8 cellular contexts compared by ENCODE assay signal in the genomic region with DNA sequence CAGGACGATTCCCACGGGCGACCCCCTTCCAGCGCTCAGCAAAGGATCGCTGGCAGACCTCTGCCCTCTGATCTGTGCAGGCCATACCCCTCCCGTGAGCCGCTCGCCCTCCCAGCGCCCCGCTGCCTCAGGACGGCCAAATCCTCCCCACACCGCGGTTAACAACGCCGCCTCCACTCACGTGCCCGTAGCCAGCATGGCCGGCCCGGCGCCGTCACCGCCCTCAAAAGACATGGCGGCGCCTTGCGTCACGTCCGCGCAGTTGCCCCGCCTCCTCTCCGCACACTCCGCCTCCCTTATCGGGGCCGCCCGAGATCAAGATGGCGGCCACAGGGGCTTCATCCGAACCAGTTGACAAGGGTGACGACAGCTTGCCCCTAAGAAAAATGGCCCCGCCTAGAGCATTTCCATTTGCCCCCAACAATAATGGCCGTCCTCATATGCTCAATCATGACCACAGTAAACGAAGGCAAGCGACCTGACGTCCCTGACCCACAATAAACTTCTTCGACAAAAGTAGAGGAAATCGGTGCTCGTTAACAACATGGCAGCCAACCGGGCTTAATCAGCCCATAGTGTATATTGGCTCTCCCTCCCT. TPM values are rescaled to one million over a fixed set of nuclear protein-coding genes. Genes with fewer than 3 reads are reported as not detected.
A peak's percentile ranks its signal among the peaks of the same experiment; 100 is the strongest.
DNase-seq lines count a peak whose midpoint lies in the region; ATAC-seq, FAIRE-seq and TF ChIP-seq lines count a peak whose summit lies in the region.

No MANE protein-coding gene starts in this region.

- H3K79me2 ChIP-seq in astrocyte (ENCODE audit: insufficient read depth, low read length): peaks cover 51% of the 10 kb centered on the region
- H3K79me2 ChIP-seq in hepatocyte: peaks cover 41% of the 10 kb centered on the region

- no peaks in the 10 kb centered on the region for H3K36me3 ChIP-seq in astrocyte (ENCODE audit: insufficient read depth, low read length)
- H3K36me3 ChIP-seq in hepatocyte (replicated peaks; ENCODE audit: insufficient read depth, low read depth): no peaks in the 10 kb centered on the region

- peak overlapping the region; percentile 95 for H2AFZ ChIP-seq in astrocyte (ENCODE audit: low read depth, low read length)
- H2AFZ ChIP-seq in hepatocyte: peak overlapping the region; percentile 57

- H3K4me3 Mint-ChIP-seq in T-helper 2 cell treated with Interferon-gamma antibody and Interleukin-4, amounts not matched to agents 5 μg/mL and 100 μg/mL, for 36 hours: no peak overlapping the region
- no peak overlapping the region for H3K4me3 Mint-ChIP-seq in astrocyte (ENCODE audit: unreplicated experiment)

- no peak for TF ChIP-seq CTCF in astrocyte (IDR thresholded peaks at IDR 0.05; ENCODE audit: insufficient read depth, low read depth, low read length)
- no peak for TF ChIP-seq CTCF in hepatocyte (IDR thresholded peaks at IDR 0.05; ENCODE audit: poor library complexity)
- no peak for TF ChIP-seq CTCF in retinal pigment epithelial cell (conservative IDR thresholded peaks at IDR 0.05; ENCODE audit: low read depth, low read length)

- H3K4me1 ChIP-seq in astrocyte (ENCODE audit: insufficient read depth, low read length): peaks cover 20% of the 10 kb centered on the region
- H3K4me1 ChIP-seq in hepatocyte (ENCODE audit: insufficient read depth): peaks cover 10% of the 10 kb centered on the region

- H3K4me3 ChIP-seq in astrocyte (ENCODE audit: insufficient read depth, low read depth, low read length): peak overlapping the region; percentile 88
- H3K4me3 ChIP-seq in hepatocyte: peak overlapping the region; percentile 69
- peak overlapping the region; percentile 99 for H3K4me3 ChIP-seq in retinal pigment epithelial cell (ENCODE audit: low read length)

- H3K27me3 Mint-ChIP-seq in T-helper 2 cell treated with Interferon-gamma antibody and Interleukin-4, amounts not matched to agents 5 μg/mL and 100 μg/mL, for 36 hours (ENCODE audit: low read depth): no peaks in the 10 kb centered on the region
- H3K27me3 Mint-ChIP-seq in astrocyte (ENCODE audit: low read depth, unreplicated experiment): no peaks in the 10 kb centered on the region

- H3K4me1 Mint-ChIP-seq in T-helper 2 cell treated with Interferon-gamma antibody and Interleukin-4, amounts not matched to agents 5 μg/mL and 100 μg/mL, for 36 hours (ENCODE audit: low read depth): peaks cover 21% of the 10 kb centered on the region
- H3K4me1 Mint-ChIP-seq in astrocyte (ENCODE audit: low read depth, unreplicated experiment): peaks cover 3% of the 10 kb centered on the region

- H3K9me3 ChIP-seq in astrocyte (ENCODE audit: insufficient read depth, low read depth, low read length): no peaks in the 10 kb centered on the region
- H3K9me3 ChIP-seq in hepatocyte (ENCODE audit: low read depth): no peaks in the 10 kb centered on the region

- H3K9ac ChIP-seq in astrocyte (ENCODE audit: low read length): peak overlapping the region; percentile 99

- H4K20me1 ChIP-seq in astrocyte (ENCODE audit: insufficient read depth, low read length) (peaks cover 5% of the 10 kb centered on the region), hepatocyte (ENCODE audit: insufficient read depth, poor library complexity, severe bottlenecking) (no peaks in the 10 kb centered on the region)

- ATAC-seq in GM18499 (IDR thresholded peaks at IDR 0.05; ENCODE audit: insufficient read depth, unreplicated experiment): peak; percentile 34
- peak; percentile 45 for ATAC-seq in HG02938 (IDR thresholded peaks at IDR 0.05; ENCODE audit: unreplicated experiment)

- H3K4me2 ChIP-seq in astrocyte (ENCODE audit: low read length) (peak overlapping the region; percentile 93), hepatocyte (peak overlapping the region; percentile 90)

- FAIRE-seq in astrocyte (lab: Jason Lieb, UNC): peak; percentile 34

- peak; percentile 96 for DNase-seq in NCI-H187 treated with DMSO at 0.1 percent for 48 hours (lab: John Stamatoyannopoulos, UW)
- peak; percentile 97 for DNase-seq in T-helper 2 cell treated with Interferon-gamma antibody and Interleukin-4, amounts not matched to agents 5 μg/mL and 100 μg/mL, for 36 hours (ENCODE audit: low spot score)
- DNase-seq in astrocyte (ENCODE audit: low read depth): peak; percentile 96
- DNase-seq in hepatocyte (ENCODE audit: low spot score): peak; percentile 99
- DNase-seq in retinal pigment epithelial cell (ENCODE audit: low read depth): peak; percentile 96
- DNase-seq in 8988T: no peak

- H3K9me3 Mint-ChIP-seq in T-helper 2 cell treated with Interferon-gamma antibody and Interleukin-4, amounts not matched to agents 5 μg/mL and 100 μg/mL, for 36 hours: no peaks in the 10 kb centered on the region
- no peaks in the 10 kb centered on the region for H3K9me3 Mint-ChIP-seq in astrocyte (ENCODE audit: unreplicated experiment)

- H3K9me2 ChIP-seq in hepatocyte (replicated peaks; ENCODE audit: insufficient read depth): no peaks in the 10 kb centered on the region

- WGBS in hepatocyte (ENCODE audit: low lambda C conversion rate, missing lambda C conversion rate): under 1% methylated on average over 39 of the region's 46 CpGs

- peaks cover 9% of the 10 kb centered on the region for H3K36me3 Mint-ChIP-seq in T-helper 2 cell treated with Interferon-gamma antibody and Interleukin-4, amounts not matched to agents 5 μg/mL and 100 μg/mL, for 36 hours (ENCODE audit: low read depth)
- peaks cover 14% of the 10 kb centered on the region for H3K36me3 Mint-ChIP-seq in astrocyte (ENCODE audit: low read depth, unreplicated experiment)

- H3K27me3 ChIP-seq in astrocyte (ENCODE audit: insufficient read depth, low read length) (no peaks in the 10 kb centered on the region), hepatocyte (no peaks in the 10 kb centered on the region)

- H3K27ac Mint-ChIP-seq in T-helper 2 cell treated with Interferon-gamma antibody and Interleukin-4, amounts not matched to agents 5 μg/mL and 100 μg/mL, for 36 hours: no peak overlapping the region
- H3K27ac Mint-ChIP-seq in astrocyte (ENCODE audit: unreplicated experiment): no peak overlapping the region

- H3K27ac ChIP-seq in astrocyte (ENCODE audit: low read depth, low read length): peak overlapping the region; percentile 100
- H3K27ac ChIP-seq in hepatocyte: peak overlapping the region; percentile 96

RNA-seq across cellular contexts. Expression of gene AKT1S1, which starts 0.6 kb away (rescaled TPM):
- total RNA-seq in astrocyte (104 and 116 TPM in 2 replicates), hepatocyte (15.6 and 16.3 TPM in 2 replicates)
- polyA plus RNA-seq in hepatocyte: 73.0 and 74.5 TPM in 2 replicates

RNA-seq across cellular contexts. Expression of gene TBC1D17, which starts 1.0 kb away (rescaled TPM):
- total RNA-seq in astrocyte (29.1 and 32.2 TPM in 2 replicates), hepatocyte (10.7 and 13.4 TPM in 2 replicates)
- polyA plus RNA-seq in hepatocyte: 52.8 and 55.1 TPM in 2 replicates

RNA-seq across cellular contexts. Expression of gene PNKP, which starts 9.1 kb away (rescaled TPM):
- total RNA-seq in astrocyte (49.1 and 54.8 TPM in 2 replicates), hepatocyte (16.1 and 27.0 TPM in 2 replicates)
- polyA plus RNA-seq in hepatocyte: 68.6 and 84.4 TPM in 2 replicates

RNA-seq across cellular contexts. Expression of gene IL4I1, which starts 20.2 kb away (rescaled TPM):
- total RNA-seq in astrocyte (0.27 and 0.50 TPM in 2 replicates), hepatocyte (0.12 and 0.60 TPM in 2 replicates)
- 0.33 and 0.97 TPM in 2 replicates for polyA plus RNA-seq in hepatocyte

RNA-seq across cellular contexts. Expression of gene PTOV1, which starts 25.6 kb away (rescaled TPM):
- total RNA-seq in astrocyte: 162 and 172 TPM in 2 replicates
- 76.4 and 114 TPM in 2 replicates for total RNA-seq in hepatocyte
- polyA plus RNA-seq in hepatocyte: 294 and 305 TPM in 2 replicates
